ENCODE assay signal across 9 cellular contexts in the genomic region with DNA sequence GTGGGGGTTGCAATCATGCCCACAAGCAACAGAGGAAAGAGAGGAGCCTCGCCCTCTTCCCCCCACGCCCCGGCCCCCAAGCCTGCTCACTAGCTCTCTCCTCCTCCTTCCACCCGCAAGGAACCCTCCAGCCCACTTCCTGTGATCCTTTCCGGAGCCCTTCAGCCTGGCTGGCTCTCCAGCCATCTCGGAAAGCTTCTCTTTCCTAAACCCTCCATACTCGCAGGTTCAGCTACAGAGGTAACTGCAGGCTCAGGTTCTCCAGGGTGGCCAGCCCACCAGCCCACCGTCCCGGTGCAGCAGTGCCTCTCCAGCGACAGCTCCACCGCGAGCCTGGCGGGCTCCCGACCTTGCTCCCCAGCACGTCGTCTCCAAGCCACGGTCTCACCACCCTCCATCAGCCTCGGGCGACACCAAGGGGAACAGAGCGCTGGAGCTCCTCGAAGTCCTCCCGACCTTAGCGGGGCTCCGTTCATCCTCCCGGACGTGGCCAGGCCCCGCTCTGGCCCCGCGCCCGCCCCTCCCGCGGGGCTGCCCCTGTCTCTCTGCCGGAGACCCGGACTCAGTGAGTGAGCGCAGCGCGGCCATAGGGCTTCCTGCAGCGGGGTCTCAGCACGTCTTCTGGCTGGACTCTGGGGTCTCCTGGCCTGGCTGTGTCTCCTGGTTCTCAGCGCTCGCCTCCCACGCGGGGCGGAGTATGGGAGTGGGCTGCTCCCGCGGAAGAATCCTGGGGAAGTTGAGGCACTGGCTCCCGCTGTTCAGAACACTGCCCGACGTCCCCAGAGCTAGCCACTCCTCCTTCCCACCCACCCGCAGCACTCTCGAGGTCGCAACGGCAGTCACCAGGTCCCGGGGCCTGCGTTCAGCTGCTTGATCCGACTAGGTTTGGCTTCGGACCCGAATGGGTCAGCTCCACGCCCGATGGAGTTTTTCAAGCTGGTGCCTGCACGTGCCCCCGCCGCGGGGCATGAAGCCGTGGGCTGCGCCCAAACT. TPM values are rescaled to one million over a fixed set of nuclear protein-coding genes. Genes with fewer than 3 reads are reported as not detected.
DNase-seq lines count a peak whose midpoint lies in the region; ATAC-seq and TF ChIP-seq lines count a peak whose summit lies in the region.
"Had no signal": no experiment of that assay in that cellular context is flagged by ENCODE, and none has a peak within 500 bp of the region (broad histone marks: within the 10 kb centered on the region; RNA-seq: fewer than 3 reads in every experiment).

No MANE protein-coding gene starts in this region.

- peak overlapping the region; percentile 79 for H3K4me3 Mint-ChIP-seq in activated CD4-positive, alpha-beta T cell treated with anti-CD3 and anti-CD28 coated beads, Interleukin-2, amount 10 ng/mL, durations not matched to agents 24 days and 14 days
- peak overlapping the region; percentile 36 to 83 (median 78) for H3K4me3 Mint-ChIP-seq in naive thymus-derived CD4-positive, alpha-beta T cell

- H3K36me3 ChIP-seq in esophagus squamous epithelium (no peaks in the 10 kb centered on the region), urinary bladder (ENCODE audit: insufficient read depth) (no peaks in the 10 kb centered on the region)
- no peaks in the 10 kb centered on the region for H3K36me3 ChIP-seq in naive thymus-derived CD4-positive, alpha-beta T cell (ENCODE audit: control insufficient read depth in 2 of 3, insufficient read depth in 3 of 3, low read length in 3 of 3)

- no peak overlapping the region for H3K27ac Mint-ChIP-seq in activated CD4-positive, alpha-beta T cell treated with anti-CD3 and anti-CD28 coated beads, Interleukin-2, amount 10 ng/mL, durations not matched to agents 24 days and 14 days
- peak overlapping the region in 1 of 9 donors; percentile 13 for H3K27ac Mint-ChIP-seq in naive thymus-derived CD4-positive, alpha-beta T cell

- no peaks in the 10 kb centered on the region for H3K36me3 Mint-ChIP-seq in activated CD4-positive, alpha-beta T cell treated with anti-CD3 and anti-CD28 coated beads, Interleukin-2, amount 10 ng/mL, durations not matched to agents 24 days and 14 days (ENCODE audit: low read depth)
- H3K36me3 Mint-ChIP-seq in naive thymus-derived CD4-positive, alpha-beta T cell = no peaks in the 10 kb centered on the region

- WGBS in esophagus squamous epithelium, 2 donors = 16 to 17% methylated on average over 10 to 19 of the region's 66 CpGs
- WGBS in urinary bladder = 4% methylated on average over 66 of the region's 66 CpGs

- TF ChIP-seq CTCF in esophagus squamous epithelium (IDR thresholded peaks at IDR 0.05) = no peak

- peak; percentile 37 for DNase-seq in NCI-H2227 (lab: John Stamatoyannopoulos, UW; ENCODE audit: unreplicated experiment)
- no peak for DNase-seq in NCI-H2227 treated with DMSO at 0.1 percent for 48 hours (lab: John Stamatoyannopoulos, UW)
- peak; percentile 70 for DNase-seq in activated CD4-positive, alpha-beta T cell treated with anti-CD3 and anti-CD28 coated beads, Interleukin-2, amount 10 ng/mL, durations not matched to agents 24 days and 14 days
- no peak for DNase-seq in esophagus squamous epithelium (lab: John Stamatoyannopoulos, UW)
- peak in 7 of 9 donors; percentile 11 to 37 (median 25) for DNase-seq in naive thymus-derived CD4-positive, alpha-beta T cell
- DNase-seq in RPMI8226 = no peak
- DNase-seq in NCI-H187 (lab: John Stamatoyannopoulos, UW) = no peak

- peaks cover 17% of the 10 kb centered on the region for H3K4me1 Mint-ChIP-seq in activated CD4-positive, alpha-beta T cell treated with anti-CD3 and anti-CD28 coated beads, Interleukin-2, amount 10 ng/mL, durations not matched to agents 24 days and 14 days
- H3K4me1 Mint-ChIP-seq in naive thymus-derived CD4-positive, alpha-beta T cell = peaks cover 11 to 23% (median 16%) of the 10 kb centered on the region in 7 donors

- peaks cover 44% of the 10 kb centered on the region for H3K27me3 Mint-ChIP-seq in activated CD4-positive, alpha-beta T cell treated with anti-CD3 and anti-CD28 coated beads, Interleukin-2, amount 10 ng/mL, durations not matched to agents 24 days and 14 days
- peaks cover 32 to 45% (median 35%) of the 10 kb centered on the region in 5 donors for H3K27me3 Mint-ChIP-seq in naive thymus-derived CD4-positive, alpha-beta T cell

- H3K27me3 ChIP-seq in esophagus squamous epithelium = peaks cover 0 to 59% (median 0%) of the 10 kb centered on the region in 4 donors
- H3K27me3 ChIP-seq in naive thymus-derived CD4-positive, alpha-beta T cell (ENCODE audit: control insufficient read depth in 2 of 2, insufficient read depth in 2 of 2, low read length in 2 of 2) = peaks cover 3 to 9% of the 10 kb centered on the region in 2 donors

- POLR2A ChIA-PET in naive thymus-derived CD4-positive, alpha-beta T cell (lab: Charles Lee) = interaction anchor here (0.8 kb wide), 1 partner anchor 10 kb away, joined by 3 read pairs; no protein-coding TSS in a partner anchor

- TF ChIP-seq POLR2A in esophagus squamous epithelium (IDR thresholded peaks at IDR 0.05) = no peak

- intact Hi-C loops in activated CD4-positive, alpha-beta T cell treated with anti-CD3 and anti-CD28 coated beads, Interleukin-2, amount 10 ng/mL, durations not matched to agents 24 days and 14 days (cut with micrococcal nuclease) = no loop called here
- intact Hi-C loops in esophagus squamous epithelium (cut with DNase I) = no loop called here
- intact Hi-C loops in naive thymus-derived CD4-positive, alpha-beta T cell (cut with micrococcal nuclease) = no loop called here

- peak overlapping the region; percentile 25 to 61 (median 54) for H3K4me3 ChIP-seq in esophagus squamous epithelium
- H3K4me3 ChIP-seq in naive thymus-derived CD4-positive, alpha-beta T cell (ENCODE audit: low read length) = peak overlapping the region; percentile 10
- H3K4me3 ChIP-seq in urinary bladder (ENCODE audit: low read depth, low read length) = peak overlapping the region; percentile 39

- peaks cover 6 to 19% (median 10%) of the 10 kb centered on the region in 3 donors for H3K4me1 ChIP-seq in esophagus squamous epithelium
- peaks cover 4 to 12% of the 10 kb centered on the region in 2 donors for H3K4me1 ChIP-seq in naive thymus-derived CD4-positive, alpha-beta T cell (ENCODE audit: control insufficient read depth in 2 of 2, insufficient read depth in 2 of 2, low read length in 2 of 2)
- no peaks in the 10 kb centered on the region for H3K4me1 ChIP-seq in urinary bladder (ENCODE audit: insufficient read depth)

- H3K9me3 ChIP-seq in esophagus squamous epithelium = no peaks in the 10 kb centered on the region
- H3K9me3 ChIP-seq in naive thymus-derived CD4-positive, alpha-beta T cell (ENCODE audit: control insufficient read depth in 2 of 3, low read length in 3 of 3) = no peaks in the 10 kb centered on the region

- H3K27ac ChIP-seq in esophagus squamous epithelium (peak overlapping the region; percentile 31 to 71 (median 58)), urinary bladder (ENCODE audit: low read depth) (peak overlapping the region; percentile 11)
- no peak overlapping the region for H3K27ac ChIP-seq in naive thymus-derived CD4-positive, alpha-beta T cell (ENCODE audit: low read depth, low read length)
- H3K27ac ChIP-seq: C4-2B had no signal

- ATAC-seq in naive thymus-derived CD4-positive, alpha-beta T cell = peak; percentile 71

- CTCF ChIA-PET in naive thymus-derived CD4-positive, alpha-beta T cell (lab: Charles Lee) = interaction anchor here (0.8 kb wide), 1 partner anchor 11 kb away, joined by 3 read pairs; no protein-coding TSS in a partner anchor

- H3K9me3 Mint-ChIP-seq in activated CD4-positive, alpha-beta T cell treated with anti-CD3 and anti-CD28 coated beads, Interleukin-2, amount 10 ng/mL, durations not matched to agents 24 days and 14 days = no peaks in the 10 kb centered on the region
- H3K9me3 Mint-ChIP-seq in naive thymus-derived CD4-positive, alpha-beta T cell = peaks cover 0 to 3% (median 0%) of the 10 kb centered on the region in 11 donors

RNA-seq across cellular contexts. Expression of a gene that starts 12.8 kb away (rescaled TPM):
- not detected in 2 replicates for total RNA-seq in activated CD4-positive, alpha-beta T cell treated with anti-CD3 and anti-CD28 coated beads, Interleukin-2, amount 10 ng/mL, durations not matched to agents 24 days and 14 days
- total RNA-seq in esophagus squamous epithelium = not detected
- not detected for total RNA-seq in naive thymus-derived CD4-positive, alpha-beta T cell
- not detected for polyA plus RNA-seq in naive thymus-derived CD4-positive, alpha-beta T cell
- not detected for total RNA-seq in urinary bladder
- not detected for polyA plus RNA-seq in urinary bladder

RNA-seq across cellular contexts. Expression of a gene that starts 16.8 kb away (rescaled TPM):
- not detected in 2 replicates for total RNA-seq in activated CD4-positive, alpha-beta T cell treated with anti-CD3 and anti-CD28 coated beads, Interleukin-2, amount 10 ng/mL, durations not matched to agents 24 days and 14 days
- 1 to 10 TPM in 3 of 4 donors, under 1 TPM in 1; 0.27 to 7.6 (median 2.9) TPM for total RNA-seq in esophagus squamous epithelium
- total RNA-seq in naive thymus-derived CD4-positive, alpha-beta T cell = not detected
- not detected for polyA plus RNA-seq in naive thymus-derived CD4-positive, alpha-beta T cell
- 3.7 TPM for total RNA-seq in urinary bladder
- polyA plus RNA-seq in urinary bladder = 13.0 TPM

RNA-seq across cellular contexts. Expression of a gene that starts 31.7 kb away (rescaled TPM):
- total RNA-seq in activated CD4-positive, alpha-beta T cell treated with anti-CD3 and anti-CD28 coated beads, Interleukin-2, amount 10 ng/mL, durations not matched to agents 24 days and 14 days = 5.4 and 6.8 TPM in 2 replicates
- 1 to 10 TPM in 2 of 4 donors, under 1 TPM in 2; 0.29 to 1.3 (median 1.1) TPM for total RNA-seq in esophagus squamous epithelium
- total RNA-seq in naive thymus-derived CD4-positive, alpha-beta T cell = 10 to 100 TPM in 1 of 5 experiments, 1 to 10 TPM in 4; 4.3 to 10.0 (median 7.0) TPM
- polyA plus RNA-seq in naive thymus-derived CD4-positive, alpha-beta T cell = 1 to 10 TPM in 1 of 2 donors, under 1 TPM in 1; 0.58 to 4.9 TPM
- total RNA-seq in urinary bladder = 1.2 TPM
- 6.0 TPM for polyA plus RNA-seq in urinary bladder

RNA-seq across cellular contexts. Expression of a gene that starts 38.4 kb away (rescaled TPM):
- 57.5 and 66.3 TPM in 2 replicates for total RNA-seq in activated CD4-positive, alpha-beta T cell treated with anti-CD3 and anti-CD28 coated beads, Interleukin-2, amount 10 ng/mL, durations not matched to agents 24 days and 14 days
- total RNA-seq in esophagus squamous epithelium (10 to 100 TPM in 3 of 4 donors, 1 to 10 TPM in 1; 7.8 to 15.4 (median 12.6) TPM), urinary bladder (4.3 TPM)
- total RNA-seq in naive thymus-derived CD4-positive, alpha-beta T cell = 10 to 100 TPM; 26.0 to 46.1 (median 38.9) TPM
- polyA plus RNA-seq in naive thymus-derived CD4-positive, alpha-beta T cell = 10 to 100 TPM; 77.5 to 85.8 TPM
- 49.3 TPM for polyA plus RNA-seq in urinary bladder

Comparison
In these comparisons a context has a peak if more than half of its experiments do, and no peak if none do; other contexts are left out.
1. DNase-seq: peak in NCI-H2227 (single experiment), activated CD4-positive, alpha-beta T cell treated with anti-CD3 and anti-CD28 coated beads, Interleukin-2, amount 10 ng/mL, durations not matched to agents 24 days and 14 days (single experiment) and naive thymus-derived CD4-positive, alpha-beta T cell (7 of 9); none in NCI-H2227 treated with DMSO at 0.1 percent for 48 hours (single experiment), esophagus squamous epithelium (single experiment), RPMI8226 (single experiment) and NCI-H187 (0 of 2).
2. Peak in every context shown above with its lines, with median percentiles within 50 percentile points of each other: H3K4me3 ChIP-seq.